In the genomic region with DNA sequence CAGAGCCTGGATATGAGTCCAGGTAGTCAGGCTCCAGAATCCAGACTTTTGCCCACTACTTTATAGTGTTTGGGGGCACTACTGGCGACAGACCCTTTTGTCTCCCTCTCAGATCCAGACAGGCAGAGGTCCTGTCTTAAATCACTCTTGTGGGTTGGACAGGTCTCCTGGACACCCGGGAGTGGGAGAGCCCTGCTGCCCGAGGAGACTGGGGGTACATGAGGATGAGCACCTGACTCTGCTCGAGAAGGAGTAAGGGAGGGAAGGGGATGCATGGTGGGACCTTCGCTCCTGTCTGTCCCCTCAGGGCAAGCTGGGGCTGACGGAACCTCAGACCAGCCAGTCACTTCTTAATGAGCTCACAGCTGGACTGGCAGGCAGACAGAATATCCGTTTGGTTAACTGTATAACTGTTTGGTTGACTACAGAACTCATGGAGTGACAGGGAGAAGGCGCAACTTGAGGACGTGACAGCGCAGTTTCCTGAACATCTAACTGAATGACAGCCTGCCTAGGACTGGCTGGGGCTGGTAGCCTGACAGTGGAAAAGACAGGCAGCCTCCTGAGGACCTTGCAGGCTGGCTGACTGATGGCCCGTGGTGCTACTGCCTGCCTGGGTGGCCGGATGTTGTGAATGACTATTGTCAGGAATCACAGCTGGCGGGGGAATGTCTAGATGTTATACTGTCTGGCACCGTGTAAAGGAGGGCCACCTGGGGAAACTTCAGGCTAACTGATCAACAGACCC, we compare ENCODE assay signal across 10 cellular contexts. TPM values are rescaled to one million over a fixed set of nuclear protein-coding genes. Genes with fewer than 3 reads are reported as not detected.
DNase-seq lines count a peak whose midpoint lies in the region; ATAC-seq, FAIRE-seq and TF ChIP-seq lines count a peak whose summit lies in the region.
"Had no signal": no experiment of that assay in that cellular context is flagged by ENCODE, and none has a peak within 500 bp of the region (broad histone marks: within the 10 kb centered on the region; RNA-seq: fewer than 3 reads in every experiment).

No MANE protein-coding gene starts in this region.

- no peaks in the 10 kb centered on the region for H3K9me2 ChIP-seq in GM23248 (ENCODE audit: insufficient read depth)

- no peak for ATAC-seq in activated T-helper 17 cell treated with anti-CD3 and anti-CD28 coated beads, Interleukin-2, amount 50 U/mL, for 72 hours (replicated peaks)
- ATAC-seq in naive B cell (ENCODE audit: low read depth in 2 of 2), result no peak
- no peak for ATAC-seq in GM18909 (IDR thresholded peaks at IDR 0.05; ENCODE audit: poor library complexity, unreplicated experiment)
- ATAC-seq in HG02840 (IDR thresholded peaks at IDR 0.05; ENCODE audit: low FRiP score, unreplicated experiment), result no peak

- 0 out of 2 replicates have a peak, but pooled peaks cover 5% of the 10 kb centered on the region for H3K4me1 ChIP-seq in GM23248 (ENCODE audit: insufficient read depth)

- peaks cover 18 to 23% of the 10 kb centered on the region in 2 donors for H3K36me3 Mint-ChIP-seq in CD14-positive monocyte
- H3K36me3 Mint-ChIP-seq in activated T-helper 17 cell treated with anti-CD3 and anti-CD28 coated beads, Interleukin-2, amount 50 U/mL, for 72 hours (ENCODE audit: low read depth), result peaks cover 42% of the 10 kb centered on the region
- H3K36me3 Mint-ChIP-seq in naive B cell, result peaks cover 6 to 21% of the 10 kb centered on the region in 2 donors

- in situ Hi-C loops in GM23248 (cut with MboI), result no loop called here

- no peaks in the 10 kb centered on the region for H3F3A ChIP-seq in GM23248 (ENCODE audit: insufficient read depth)

- FAIRE-seq in RCC 7860 (lab: Jason Lieb, UNC), result no peak

- H3K27me3 ChIP-seq in GM23248 (replicated peaks; ENCODE audit: insufficient read depth), result no peaks in the 10 kb centered on the region

- DNase-seq in CD14-positive monocyte (ENCODE audit: low spot score) (no peak), GM23248 (no peak), naive B cell (no peak), RCC 7860 (ENCODE audit: low spot score) (no peak)
- no peak for DNase-seq in stimulated activated CD4-positive, alpha-beta T cell treated with anti-CD3 and anti-CD28 coated beads, Interleukin-4, amount 100 ng/mL, for 1 hour
- DNase-seq: activated CD4-positive, alpha-beta T cell treated with anti-CD3 and anti-CD28 coated beads, Interleukin-2, amount 50 U/mL, for 1 hour; KG1 had no signal

- H2AFZ ChIP-seq in GM23248, result peak overlapping the region; percentile 85

- peaks cover 17% of the 10 kb centered on the region for H3K79me2 ChIP-seq in GM23248 (ENCODE audit: insufficient read depth)

- H3K9me3 Mint-ChIP-seq in CD14-positive monocyte (peaks cover 0 to 9% (median 0%) of the 10 kb centered on the region in 7 donors), naive B cell (peaks cover 0 to 8% (median 0%) of the 10 kb centered on the region in 7 donors)
- no peaks in the 10 kb centered on the region for H3K9me3 Mint-ChIP-seq in activated T-helper 17 cell treated with anti-CD3 and anti-CD28 coated beads, Interleukin-2, amount 50 U/mL, for 72 hours

- H3K4me1 Mint-ChIP-seq in CD14-positive monocyte (peaks cover 46% of the 10 kb centered on the region), naive B cell (peaks cover 15 to 22% (median 16%) of the 10 kb centered on the region in 3 donors)
- H3K4me1 Mint-ChIP-seq in activated T-helper 17 cell treated with anti-CD3 and anti-CD28 coated beads, Interleukin-2, amount 50 U/mL, for 72 hours, result peaks cover 10% of the 10 kb centered on the region

- H3K4me3 Mint-ChIP-seq in CD14-positive monocyte (peak overlapping the region; percentile 82 to 94), naive B cell (peak overlapping the region; percentile 16 to 91 (median 80))
- H3K4me3 Mint-ChIP-seq in activated T-helper 17 cell treated with anti-CD3 and anti-CD28 coated beads, Interleukin-2, amount 50 U/mL, for 72 hours, result peak overlapping the region; percentile 97

- peaks cover 0 to 6% (median 1%) of the 10 kb centered on the region in 3 donors for H3K27me3 Mint-ChIP-seq in CD14-positive monocyte (ENCODE audit: low read depth in 3 of 3)
- no peaks in the 10 kb centered on the region for H3K27me3 Mint-ChIP-seq in activated T-helper 17 cell treated with anti-CD3 and anti-CD28 coated beads, Interleukin-2, amount 50 U/mL, for 72 hours
- no peaks in the 10 kb centered on the region for H3K27me3 Mint-ChIP-seq in naive B cell

- 46 to 53% methylated on average over 8 to 13 of the region's 14 CpGs for WGBS in GM23248 (ENCODE audit: low coverage in 1 of 2, low lambda C conversion rate in 2 of 2, missing lambda C conversion rate in 2 of 2), 2 experiments

- no peak overlapping the region for H3K4me2 ChIP-seq in GM23248 (ENCODE audit: unreplicated experiment)

- peak overlapping the region; percentile 87; the same call in 1 of the 2 replicates for H3K9ac ChIP-seq in GM23248

- no peak for TF ChIP-seq CTCF in CD14-positive monocyte (IDR thresholded peaks at IDR 0.05)

- no peaks in the 10 kb centered on the region for H4K20me1 ChIP-seq in GM23248 (ENCODE audit: insufficient read depth)

- H3K36me3 ChIP-seq in GM23248 (ENCODE audit: low read depth), result no peaks in the 10 kb centered on the region

- intact Hi-C loops in CD14-positive monocyte (cut with micrococcal nuclease), result loop anchor here (10.0 kb wide), 2 partner anchors 50 to 110 kb away; partner anchors contain the start of gene HDAC6 (in 1 of the 2)

- no peak overlapping the region for H3K4me3 ChIP-seq in GM23248

- H3K27ac Mint-ChIP-seq in CD14-positive monocyte (peak overlapping the region; percentile 95 to 100 (median 97)), naive B cell (peak overlapping the region in 3 of 6 donors; percentile 70 to 93 (median 89))
- H3K27ac Mint-ChIP-seq in activated T-helper 17 cell treated with anti-CD3 and anti-CD28 coated beads, Interleukin-2, amount 50 U/mL, for 72 hours, result peak overlapping the region; percentile 98

- no peak overlapping the region for H3K27ac ChIP-seq in GM23248

- H3K9me3 ChIP-seq in GM23248 (ENCODE audit: low read depth), result no peaks in the 10 kb centered on the region

RNA-seq across cellular contexts. Expression of gene SUV39H1, which starts 1.6 kb away (rescaled TPM):
- 1 to 10 TPM; 2.9 to 3.4 TPM for polyA plus RNA-seq in CD14-positive monocyte
- total RNA-seq in GM23248 (2014; rRNA removed; shearing (Covaris generic)), result 6.8 and 8.1 TPM in 2 replicates
- polyA plus RNA-seq in GM23248 (2016; fragmentation: Nextera tagmentation; extraction: Ambion mirVana), result 6.0 TPM in 2 replicates
- 10 to 100 TPM; 24.2 to 30.5 TPM for total RNA-seq in activated T-helper 17 cell treated with anti-CD3 and anti-CD28 coated beads, Interleukin-2, amount 50 U/mL, for 72 hours
- polyA plus RNA-seq in naive B cell (ENCODE audit: low read depth in 6 of 6), result 10 to 100 TPM in 3 of 6 donors, 1 to 10 TPM in 3; 6.6 to 13.3 (median 10.1) TPM

RNA-seq across cellular contexts. Expression of gene WAS, which starts 11.4 kb away (rescaled TPM):
- 10 to 100 TPM; 22.8 to 38.0 TPM for polyA plus RNA-seq in CD14-positive monocyte
- not detected in 2 replicates for total RNA-seq in GM23248 (2014; rRNA removed; shearing (Covaris generic))
- not detected in 2 replicates for polyA plus RNA-seq in GM23248 (2016; fragmentation: Nextera tagmentation; extraction: Ambion mirVana)
- total RNA-seq in activated T-helper 17 cell treated with anti-CD3 and anti-CD28 coated beads, Interleukin-2, amount 50 U/mL, for 72 hours, result 100 to 1,000 TPM in 1 of 2 donors, 10 to 100 TPM in 1; 96.8 to 102 TPM
- polyA plus RNA-seq in naive B cell (ENCODE audit: low read depth in 6 of 6), result 10 to 100 TPM; 12.7 to 27.8 (median 19.4) TPM

Comparison
In these comparisons a context has a peak if more than half of its experiments do, and no peak if none do; other contexts are left out.
1. RNA of gene WAS, which starts 11.4 kb away (polyA plus RNA-seq): 22.8 to 38.0 TPM in CD14-positive monocyte and 12.7 to 27.8 TPM in naive B cell; not detected in GM23248; every median in the first group is over 10 times any median in the second.
2. Peak in every context shown above with its lines, with median percentiles within 50 percentile points of each other: H3K4me3 Mint-ChIP-seq.